ENCODE assay signal across 10 cellular contexts in the genomic region with DNA sequence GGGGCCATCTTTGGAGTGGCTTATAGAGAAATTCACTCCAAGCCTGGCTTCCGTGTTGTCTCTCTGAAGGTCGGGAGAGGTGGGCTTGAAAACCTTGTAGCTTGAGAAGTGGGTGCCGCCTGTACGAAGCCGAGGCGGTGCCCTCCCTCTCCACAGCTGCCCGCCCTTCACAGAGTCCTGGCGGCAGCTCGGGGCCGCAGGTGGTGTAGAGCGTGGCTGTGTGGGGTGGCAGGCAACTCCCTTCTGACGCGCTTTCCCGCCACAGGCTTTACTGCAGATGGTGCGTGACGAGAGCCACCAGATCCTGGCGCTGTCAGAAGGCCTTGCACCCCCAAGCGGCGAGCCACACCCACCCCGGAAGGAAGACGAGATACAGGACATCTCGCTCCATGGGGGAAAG. TPM values are rescaled to one million over a fixed set of nuclear protein-coding genes. Genes with fewer than 3 reads are reported as not detected.
DNase-seq lines count a peak whose midpoint lies in the region; ATAC-seq and TF ChIP-seq lines count a peak whose summit lies in the region.
"Had no signal": no experiment of that assay in that cellular context is flagged by ENCODE, and none has a peak within 500 bp of the region (broad histone marks: within the 10 kb centered on the region; RNA-seq: fewer than 3 reads in every experiment).

No MANE protein-coding gene starts in this region.

- H3K9me3 ChIP-seq in neural progenitor cell (ENCODE audit: low read depth): no peaks in the 10 kb centered on the region
- H3K9me3 ChIP-seq in GM23248 (ENCODE audit: low read depth): no peaks in the 10 kb centered on the region
- H3K9me3 ChIP-seq: heart left ventricle had no signal

- H3K27ac Mint-ChIP-seq in immature natural killer cell (peak overlapping the region; percentile 98 to 100 (median 100)), neural progenitor cell (no peak overlapping the region), MCF 10A (ENCODE audit: low read depth, unreplicated experiment) (no peak overlapping the region)
- peak overlapping the region; percentile 90 for H3K27ac Mint-ChIP-seq in stimulated activated effector memory CD8-positive, alpha-beta T cell treated with anti-CD3 and anti-CD28 coated beads, Interleukin-12 subunit alpha, Interleukin-12 subunit beta, amount 100 ng/mL, for 72 hours

- peaks cover 24 to 33% of the 10 kb centered on the region in 2 donors for H3K4me1 Mint-ChIP-seq in immature natural killer cell
- peaks cover 23% of the 10 kb centered on the region for H3K4me1 Mint-ChIP-seq in stimulated activated effector memory CD8-positive, alpha-beta T cell treated with anti-CD3 and anti-CD28 coated beads, Interleukin-12 subunit alpha, Interleukin-12 subunit beta, amount 100 ng/mL, for 72 hours
- peaks cover 10% of the 10 kb centered on the region for H3K4me1 Mint-ChIP-seq in neural progenitor cell
- H3K4me1 Mint-ChIP-seq in MCF 10A (ENCODE audit: insufficient read depth, unreplicated experiment): no peaks in the 10 kb centered on the region

- H3K36me3 Mint-ChIP-seq in immature natural killer cell (peaks cover 5 to 16% (median 12%) of the 10 kb centered on the region in 3 donors), neural progenitor cell (peaks cover 9% of the 10 kb centered on the region), MCF 10A (ENCODE audit: insufficient read depth, unreplicated experiment) (peaks cover 35% of the 10 kb centered on the region)
- peaks cover 49% of the 10 kb centered on the region for H3K36me3 Mint-ChIP-seq in stimulated activated effector memory CD8-positive, alpha-beta T cell treated with anti-CD3 and anti-CD28 coated beads, Interleukin-12 subunit alpha, Interleukin-12 subunit beta, amount 100 ng/mL, for 72 hours

- H3K36me3 ChIP-seq in neural progenitor cell (no peaks in the 10 kb centered on the region), GM23248 (ENCODE audit: low read depth) (0 out of 2 replicates have a peak, but pooled peaks cover 3% of the 10 kb centered on the region)

- H3K27ac ChIP-seq in neural progenitor cell (no peak overlapping the region), GM23248 (no peak overlapping the region)

- BruUV-seq in MCF 10A (replicated peaks; lab: Mats Ljungman, UMichigan): no TSS peak

- no peak overlapping the region for H2AFZ ChIP-seq in neural progenitor cell (replicated peaks)
- no peak overlapping the region for H2AFZ ChIP-seq in GM23248

- H3K79me2 ChIP-seq in neural progenitor cell (ENCODE audit: low read depth) (no peaks in the 10 kb centered on the region), GM23248 (ENCODE audit: insufficient read depth) (no peaks in the 10 kb centered on the region)

- H3F3A ChIP-seq in neural progenitor cell (ENCODE audit: low read depth): peaks cover 3% of the 10 kb centered on the region
- no peaks in the 10 kb centered on the region for H3F3A ChIP-seq in GM23248 (ENCODE audit: insufficient read depth)

- CTCF ChIA-PET in MCF 10A (lab: Yijun Ruan, JAX): no interaction called here

- no peaks in the 10 kb centered on the region for H3K27me3 ChIP-seq in neural progenitor cell
- H3K27me3 ChIP-seq in GM23248 (replicated peaks; ENCODE audit: insufficient read depth): no peaks in the 10 kb centered on the region
- H3K27me3 ChIP-seq: heart left ventricle had no signal

- H3K9ac ChIP-seq in neural progenitor cell (no peak overlapping the region), GM23248 (no peak overlapping the region)

- peak; percentile 89 to 94 for DNase-seq in NCI-H524 (lab: John Stamatoyannopoulos, UW)
- peak; percentile 62 for DNase-seq in activated CD8-positive, alpha-beta memory T cell treated with anti-CD3 and anti-CD28 coated beads, Interleukin-2, amount 50 U/mL, for 4 hours
- DNase-seq in immature natural killer cell: peak; percentile 90 to 96 (median 93)
- peak; percentile 49 to 75 for DNase-seq in stimulated activated effector memory CD8-positive, alpha-beta T cell treated with anti-CD3 and anti-CD28 coated beads, Interleukin-12 subunit alpha, Interleukin-12 subunit beta, amount 100 ng/mL, for 72 hours (ENCODE audit: low spot score in 2 of 2)
- no peak for DNase-seq in neural progenitor cell (ENCODE audit: low spot score)
- DNase-seq in GM23248: no peak
- DNase-seq in MCF 10A (ENCODE audit: unreplicated experiment): no peak
- DNase-seq in NCI-H345 treated with DMSO at 0.1 percent for 48 hours (lab: John Stamatoyannopoulos, UW; ENCODE audit: unreplicated experiment): no peak
- DNase-seq: Karpas-422 had no signal

- H3K9me3 Mint-ChIP-seq in immature natural killer cell: no peaks in the 10 kb centered on the region
- no peaks in the 10 kb centered on the region for H3K9me3 Mint-ChIP-seq in stimulated activated effector memory CD8-positive, alpha-beta T cell treated with anti-CD3 and anti-CD28 coated beads, Interleukin-12 subunit alpha, Interleukin-12 subunit beta, amount 100 ng/mL, for 72 hours
- H3K9me3 Mint-ChIP-seq in neural progenitor cell: no peaks in the 10 kb centered on the region
- H3K9me3 Mint-ChIP-seq in MCF 10A (ENCODE audit: unreplicated experiment): no peaks in the 10 kb centered on the region

- H3K4me1 ChIP-seq in neural progenitor cell: peaks cover 4% of the 10 kb centered on the region
- H3K4me1 ChIP-seq in GM23248 (ENCODE audit: insufficient read depth): no peaks in the 10 kb centered on the region
- H3K4me1 ChIP-seq: heart left ventricle had no signal

- WGBS in GM23248 (ENCODE audit: low coverage in 1 of 2, low lambda C conversion rate in 2 of 2, missing lambda C conversion rate in 2 of 2), 2 experiments: 96 to 97% methylated on average over 19 to 22 of the region's 22 CpGs

- in situ Hi-C loops in GM23248 (cut with MboI): loop anchor here (10.0 kb wide), 1 partner anchor 61 kb away; no protein-coding TSS in a partner anchor

- H3K4me2 ChIP-seq in neural progenitor cell: no peak overlapping the region
- no peak overlapping the region for H3K4me2 ChIP-seq in GM23248 (ENCODE audit: unreplicated experiment)

- POLR2A ChIA-PET in MCF 10A (lab: Yijun Ruan, JAX): no interaction called here

- H4K20me1 ChIP-seq in neural progenitor cell (ENCODE audit: low read depth): no peaks in the 10 kb centered on the region
- no peaks in the 10 kb centered on the region for H4K20me1 ChIP-seq in GM23248 (ENCODE audit: insufficient read depth)

- H3K4me3 ChIP-seq in neural progenitor cell: no peak overlapping the region
- no peak overlapping the region for H3K4me3 ChIP-seq in GM23248

- H3K9me2 ChIP-seq in GM23248 (ENCODE audit: insufficient read depth): no peaks in the 10 kb centered on the region

- H3K27me3 Mint-ChIP-seq in immature natural killer cell (ENCODE audit: low read depth in 3 of 3): peaks cover 15 to 31% (median 28%) of the 10 kb centered on the region in 3 donors
- no peaks in the 10 kb centered on the region for H3K27me3 Mint-ChIP-seq in neural progenitor cell (ENCODE audit: insufficient read depth, low read depth)
- no peaks in the 10 kb centered on the region for H3K27me3 Mint-ChIP-seq in MCF 10A (ENCODE audit: insufficient read depth, unreplicated experiment)

- TF ChIP-seq CTCF in neural progenitor cell (IDR thresholded peaks at IDR 0.05) (no peak), MCF 10A (IDR thresholded peaks at IDR 0.05; ENCODE audit: unreplicated experiment) (no peak)

- H3K4me3 Mint-ChIP-seq in immature natural killer cell (peak overlapping the region; percentile 65 to 93 (median 83)), neural progenitor cell (no peak overlapping the region), MCF 10A (ENCODE audit: unreplicated experiment) (no peak overlapping the region)
- H3K4me3 Mint-ChIP-seq in stimulated activated effector memory CD8-positive, alpha-beta T cell treated with anti-CD3 and anti-CD28 coated beads, Interleukin-12 subunit alpha, Interleukin-12 subunit beta, amount 100 ng/mL, for 72 hours: peak overlapping the region; percentile 70

- intact Hi-C loops in MCF 10A (cut with micrococcal nuclease): no loop called here

- ATAC-seq in stimulated activated effector memory CD8-positive, alpha-beta T cell treated with anti-CD3 and anti-CD28 coated beads, Interleukin-12 subunit alpha, Interleukin-12 subunit beta, amount 100 ng/mL, for 72 hours: peak; percentile 90
- ATAC-seq: heart left ventricle had no signal

RNA-seq across cellular contexts. Expression of a gene that starts 33.1 kb away (rescaled TPM):
- 10 to 100 TPM; 23.1 to 64.8 (median 26.9) TPM for polyA plus RNA-seq in immature natural killer cell
- total RNA-seq in neural progenitor cell (ENCODE audit: low replicate concordance): 50.7 and 54.1 TPM in 2 replicates
- total RNA-seq in GM23248 (2014; rRNA removed; shearing (Covaris generic)): 13.1 and 14.3 TPM in 2 replicates
- 9.8 and 12.5 TPM in 2 replicates for polyA plus RNA-seq in GM23248 (2016; fragmentation: Nextera tagmentation; extraction: Ambion mirVana)
- 39.6 and 55.1 TPM in 2 replicates for total RNA-seq in MCF 10A (2022)

Comparison
In these comparisons a context has a peak if more than half of its experiments do, and no peak if none do; other contexts are left out.
1. DNase-seq: peak in NCI-H524 (2 of 2), activated CD8-positive, alpha-beta memory T cell treated with anti-CD3 and anti-CD28 coated beads, Interleukin-2, amount 50 U/mL, for 4 hours (single experiment), immature natural killer cell (3 of 3) and stimulated activated effector memory CD8-positive, alpha-beta T cell treated with anti-CD3 and anti-CD28 coated beads, Interleukin-12 subunit alpha, Interleukin-12 subunit beta, amount 100 ng/mL, for 72 hours (2 of 2); none in neural progenitor cell (single experiment), GM23248 (single experiment), MCF 10A (single experiment) and NCI-H345 treated with DMSO at 0.1 percent for 48 hours (single experiment).
2. H3K27ac Mint-ChIP-seq: peak in immature natural killer cell (6 of 6) and stimulated activated effector memory CD8-positive, alpha-beta T cell treated with anti-CD3 and anti-CD28 coated beads, Interleukin-12 subunit alpha, Interleukin-12 subunit beta, amount 100 ng/mL, for 72 hours (single experiment); none in neural progenitor cell (single experiment) and MCF 10A (single experiment).
3. H3K4me3 Mint-ChIP-seq: peak in immature natural killer cell (5 of 5) and stimulated activated effector memory CD8-positive, alpha-beta T cell treated with anti-CD3 and anti-CD28 coated beads, Interleukin-12 subunit alpha, Interleukin-12 subunit beta, amount 100 ng/mL, for 72 hours (single experiment); none in neural progenitor cell (single experiment) and MCF 10A (single experiment).